ENCODE assay signal across 13 cellular contexts in genomic region chr19:16200776-16201391, GRCh38. TPM values are rescaled to one million over a fixed set of nuclear protein-coding genes. Genes with fewer than 3 reads are reported as not detected.
DNase-seq lines count a peak whose midpoint lies in the region; ATAC-seq and TF ChIP-seq lines count a peak whose summit lies in the region.
"Had no signal": no experiment of that assay in that cellular context is flagged by ENCODE, and none has a peak within 500 bp of the region (broad histone marks: within the 10 kb centered on the region; RNA-seq: fewer than 3 reads in every experiment).

No MANE protein-coding gene starts in this region.

- H3K18ac ChIP-seq in mesenchymal stem cell (ENCODE audit: low read depth in 1 of 2, low read length in 2 of 2), result no peak overlapping the region

- H3K27ac Mint-ChIP-seq in activated naive CD4-positive, alpha-beta T cell treated with anti-CD3 and anti-CD28 coated beads for 36 hours, result peak overlapping the region; percentile 75
- peak overlapping the region; percentile 58 for H3K27ac Mint-ChIP-seq in activated T-helper 1 cell treated with anti-CD3 and anti-CD28 coated beads, Interleukin-12 subunit alpha, Interleukin-12 subunit beta, Interleukin-2, Interleukin-4 antibody, amounts not matched to agents 30 ng/mL and 10 ng/mL and 1 ng/mL, durations not matched to agents 14 hours and 24 hours and 36 hours
- H3K27ac Mint-ChIP-seq in type B pancreatic cell, result no peak overlapping the region

- no peak overlapping the region for H3K14ac ChIP-seq in mesenchymal stem cell (ENCODE audit: low read length in 2 of 2)

- peak overlapping the region; percentile 15 for H3K9ac ChIP-seq in mesenchymal stem cell (ENCODE audit: low read length)

- H3K4me2 ChIP-seq in mesenchymal stem cell (ENCODE audit: low read length, poor library complexity, severe bottlenecking), result no peak overlapping the region

- CTCF ChIA-PET in activated naive CD4-positive, alpha-beta T cell treated with anti-CD3 and anti-CD28 coated beads for 36 hours (lab: Charles Lee), result no interaction called here

- no peak overlapping the region for H3K23ac ChIP-seq in mesenchymal stem cell (ENCODE audit: low read length in 2 of 2)

- H3K4me3 Mint-ChIP-seq in activated naive CD4-positive, alpha-beta T cell treated with anti-CD3 and anti-CD28 coated beads for 36 hours, result no peak overlapping the region
- peak overlapping the region; percentile 37 for H3K4me3 Mint-ChIP-seq in activated T-helper 1 cell treated with anti-CD3 and anti-CD28 coated beads, Interleukin-12 subunit alpha, Interleukin-12 subunit beta, Interleukin-2, Interleukin-4 antibody, amounts not matched to agents 30 ng/mL and 10 ng/mL and 1 ng/mL, durations not matched to agents 14 hours and 24 hours and 36 hours
- peak overlapping the region; percentile 77 for H3K4me3 Mint-ChIP-seq in type B pancreatic cell

- H2AK5ac ChIP-seq in mesenchymal stem cell (ENCODE audit: low read length, severe bottlenecking), result no peak overlapping the region

- no peaks in the 10 kb centered on the region for H3K9me3 Mint-ChIP-seq in activated naive CD4-positive, alpha-beta T cell treated with anti-CD3 and anti-CD28 coated beads for 36 hours
- no peaks in the 10 kb centered on the region for H3K9me3 Mint-ChIP-seq in activated T-helper 1 cell treated with anti-CD3 and anti-CD28 coated beads, Interleukin-12 subunit alpha, Interleukin-12 subunit beta, Interleukin-2, Interleukin-4 antibody, amounts not matched to agents 30 ng/mL and 10 ng/mL and 1 ng/mL, durations not matched to agents 14 hours and 24 hours and 36 hours
- no peaks in the 10 kb centered on the region for H3K9me3 Mint-ChIP-seq in type B pancreatic cell

- peaks cover 28% of the 10 kb centered on the region for H3K79me1 ChIP-seq in mesenchymal stem cell (replicated peaks; ENCODE audit: low read length, poor library complexity, severe bottlenecking)

- no peak overlapping the region for H2BK5ac ChIP-seq in mesenchymal stem cell (ENCODE audit: low read depth, low read length, poor library complexity, severe bottlenecking)

- peaks cover 48 to 55% of the 10 kb centered on the region in 2 experiments for H3K36me3 ChIP-seq in mesenchymal stem cell (ENCODE audit: control insufficient read depth in 1 of 2, insufficient read depth in 2 of 2, low read depth in 1 of 2, low read length in 2 of 2)
- H3K36me3 ChIP-seq: pancreas had no signal

- no peak overlapping the region for H2BK15ac ChIP-seq in mesenchymal stem cell (ENCODE audit: low read depth, poor library complexity, severe bottlenecking)

- intact Hi-C loops in activated naive CD4-positive, alpha-beta T cell treated with anti-CD3 and anti-CD28 coated beads for 36 hours (cut with micrococcal nuclease), result no loop called here
- intact Hi-C loops in activated T-helper 1 cell treated with anti-CD3 and anti-CD28 coated beads, Interleukin-12 subunit alpha, Interleukin-12 subunit beta, Interleukin-2, Interleukin-4 antibody, amounts not matched to agents 30 ng/mL and 10 ng/mL and 1 ng/mL, durations not matched to agents 14 hours and 24 hours and 36 hours (cut with micrococcal nuclease), result no loop called here

- no peaks in the 10 kb centered on the region for H3K9me3 ChIP-seq in mesenchymal stem cell (ENCODE audit: control insufficient read depth, low read length)
- H3K9me3 ChIP-seq: pancreas, suprapubic skin had no signal

- H4K8ac ChIP-seq in mesenchymal stem cell (ENCODE audit: low read length), result no peak overlapping the region

- H2BK120ac ChIP-seq in mesenchymal stem cell (ENCODE audit: low read depth, low read length), result no peak overlapping the region

- H3K27me3 Mint-ChIP-seq in activated naive CD4-positive, alpha-beta T cell treated with anti-CD3 and anti-CD28 coated beads for 36 hours (ENCODE audit: low read depth), result no peaks in the 10 kb centered on the region
- H3K27me3 Mint-ChIP-seq in activated T-helper 1 cell treated with anti-CD3 and anti-CD28 coated beads, Interleukin-12 subunit alpha, Interleukin-12 subunit beta, Interleukin-2, Interleukin-4 antibody, amounts not matched to agents 30 ng/mL and 10 ng/mL and 1 ng/mL, durations not matched to agents 14 hours and 24 hours and 36 hours (ENCODE audit: insufficient read depth), result no peaks in the 10 kb centered on the region
- H3K27me3 Mint-ChIP-seq in type B pancreatic cell, result no peaks in the 10 kb centered on the region

- no peak overlapping the region for H3K4ac ChIP-seq in mesenchymal stem cell (ENCODE audit: low read depth in 1 of 2, low read length in 2 of 2)

- no peak overlapping the region for H4K91ac ChIP-seq in mesenchymal stem cell (ENCODE audit: low read length)

- no peaks in the 10 kb centered on the region for H3K27me3 ChIP-seq in mesenchymal stem cell (ENCODE audit: control insufficient read depth in 1 of 2, insufficient read depth in 1 of 2, low read length in 2 of 2)
- H3K27me3 ChIP-seq: pancreas, suprapubic skin had no signal

- no peak overlapping the region for H2AFZ ChIP-seq in mesenchymal stem cell (ENCODE audit: low read depth, low read length)

- H2BK12ac ChIP-seq in mesenchymal stem cell (ENCODE audit: low read length in 2 of 2), result no peak overlapping the region

- H3K4me3 ChIP-seq in mesenchymal stem cell (ENCODE audit: insufficient read depth in 1 of 2, low read depth in 1 of 2, low read length in 2 of 2), result peak overlapping the region in 1 of 2 experiments; percentile 99
- H3K4me3 ChIP-seq: lung, pancreas, suprapubic skin had no signal

- WGBS in mesenchymal stem cell, result 98% methylated on average over 9 of the region's 9 CpGs

- H3K4me1 ChIP-seq in mesenchymal stem cell (ENCODE audit: control insufficient read depth, insufficient read depth, low read depth, low read length), result peaks cover 27% of the 10 kb centered on the region

- DNase-seq in activated naive CD4-positive, alpha-beta T cell treated with anti-CD3 and anti-CD28 coated beads for 36 hours, result no peak
- no peak for DNase-seq in activated naive CD4-positive, alpha-beta T cell treated with anti-CD3 and anti-CD28 coated beads, Interleukin-2, amount 50 U/mL, for 16 hours
- DNase-seq in activated T-helper 1 cell treated with anti-CD3 and anti-CD28 coated beads, Interleukin-12 subunit alpha, Interleukin-12 subunit beta, Interleukin-2, Interleukin-4 antibody, amounts not matched to agents 30 ng/mL and 10 ng/mL and 1 ng/mL, durations not matched to agents 14 hours and 24 hours and 36 hours (ENCODE audit: low spot score), result no peak
- no peak for DNase-seq in mesenchymal stem cell
- no peak for DNase-seq in type B pancreatic cell (ENCODE audit: extremely low spot score, unreplicated experiment)
- DNase-seq: DMS153, SIG-M5 had no signal

- TF ChIP-seq CTCF in type B pancreatic cell (conservative IDR thresholded peaks at IDR 0.05), result no peak

- peaks cover 22% of the 10 kb centered on the region for H3K36me3 Mint-ChIP-seq in activated naive CD4-positive, alpha-beta T cell treated with anti-CD3 and anti-CD28 coated beads for 36 hours (ENCODE audit: low read depth)
- peaks cover 25% of the 10 kb centered on the region for H3K36me3 Mint-ChIP-seq in activated T-helper 1 cell treated with anti-CD3 and anti-CD28 coated beads, Interleukin-12 subunit alpha, Interleukin-12 subunit beta, Interleukin-2, Interleukin-4 antibody, amounts not matched to agents 30 ng/mL and 10 ng/mL and 1 ng/mL, durations not matched to agents 14 hours and 24 hours and 36 hours (ENCODE audit: low read depth)
- H3K36me3 Mint-ChIP-seq in type B pancreatic cell, result peaks cover 5% of the 10 kb centered on the region

- H3K4me1 Mint-ChIP-seq in activated naive CD4-positive, alpha-beta T cell treated with anti-CD3 and anti-CD28 coated beads for 36 hours (ENCODE audit: low read depth), result peaks cover 47% of the 10 kb centered on the region
- peaks cover 55% of the 10 kb centered on the region for H3K4me1 Mint-ChIP-seq in activated T-helper 1 cell treated with anti-CD3 and anti-CD28 coated beads, Interleukin-12 subunit alpha, Interleukin-12 subunit beta, Interleukin-2, Interleukin-4 antibody, amounts not matched to agents 30 ng/mL and 10 ng/mL and 1 ng/mL, durations not matched to agents 14 hours and 24 hours and 36 hours (ENCODE audit: low read depth)
- H3K4me1 Mint-ChIP-seq in type B pancreatic cell (ENCODE audit: unreplicated experiment), result peaks cover 21% of the 10 kb centered on the region

- H3K27ac ChIP-seq in mesenchymal stem cell (ENCODE audit: low read length, poor library complexity, severe bottlenecking), result no peak overlapping the region
- H3K27ac ChIP-seq: pancreas, suprapubic skin had no signal

- ATAC-seq in HG03159 (IDR thresholded peaks at IDR 0.05; ENCODE audit: unreplicated experiment) (no peak), GM19463 (IDR thresholded peaks at IDR 0.05; ENCODE audit: unreplicated experiment) (no peak), HG02798 (IDR thresholded peaks at IDR 0.05; ENCODE audit: poor library complexity, unreplicated experiment) (no peak)
- ATAC-seq: pancreas had no signal

RNA-seq across cellular contexts. Expression of gene AP1M1, which starts 3.2 kb away (rescaled TPM):
- 100 to 1,000 TPM; 113 to 123 TPM for total RNA-seq in activated naive CD4-positive, alpha-beta T cell treated with anti-CD3 and anti-CD28 coated beads for 36 hours
- total RNA-seq in activated T-helper 1 cell treated with anti-CD3 and anti-CD28 coated beads, Interleukin-12 subunit alpha, Interleukin-12 subunit beta, Interleukin-2, Interleukin-4 antibody, amounts not matched to agents 30 ng/mL and 10 ng/mL and 1 ng/mL, durations not matched to agents 14 hours and 24 hours and 36 hours, result 116 and 117 TPM in 2 replicates
- 62.6 TPM for polyA plus RNA-seq in mesenchymal stem cell (2013, experiment 1 of 2)
- polyA plus RNA-seq in mesenchymal stem cell (2013, experiment 2 of 2), result 61.7 TPM
- 39.9 and 75.0 TPM in 2 replicates for total RNA-seq in type B pancreatic cell (ENCODE audit: low replicate concordance)

RNA-seq across cellular contexts. Expression of gene FAM32A, which starts 15.7 kb away (rescaled TPM):
- 10 to 100 TPM; 38.2 to 41.9 TPM for total RNA-seq in activated naive CD4-positive, alpha-beta T cell treated with anti-CD3 and anti-CD28 coated beads for 36 hours
- 71.6 and 72.8 TPM in 2 replicates for total RNA-seq in activated T-helper 1 cell treated with anti-CD3 and anti-CD28 coated beads, Interleukin-12 subunit alpha, Interleukin-12 subunit beta, Interleukin-2, Interleukin-4 antibody, amounts not matched to agents 30 ng/mL and 10 ng/mL and 1 ng/mL, durations not matched to agents 14 hours and 24 hours and 36 hours
- polyA plus RNA-seq in mesenchymal stem cell (2013, experiment 1 of 2), result 93.0 TPM
- 93.3 TPM for polyA plus RNA-seq in mesenchymal stem cell (2013, experiment 2 of 2)
- 84.6 and 89.0 TPM in 2 replicates for total RNA-seq in type B pancreatic cell (ENCODE audit: low replicate concordance)

RNA-seq across cellular contexts. Expression of gene CIB3, which starts 27.6 kb away (rescaled TPM):
- not detected for total RNA-seq in activated naive CD4-positive, alpha-beta T cell treated with anti-CD3 and anti-CD28 coated beads for 36 hours
- not detected in 2 replicates for total RNA-seq in activated T-helper 1 cell treated with anti-CD3 and anti-CD28 coated beads, Interleukin-12 subunit alpha, Interleukin-12 subunit beta, Interleukin-2, Interleukin-4 antibody, amounts not matched to agents 30 ng/mL and 10 ng/mL and 1 ng/mL, durations not matched to agents 14 hours and 24 hours and 36 hours
- 0.10 TPM for polyA plus RNA-seq in mesenchymal stem cell (2013, experiment 1 of 2)
- not detected for polyA plus RNA-seq in mesenchymal stem cell (2013, experiment 2 of 2)
- not detected in 2 replicates for total RNA-seq in type B pancreatic cell (ENCODE audit: low replicate concordance)
- total RNA-seq: lung, pancreas, suprapubic skin had no signal
- polyA plus RNA-seq: pancreas had no signal

RNA-seq across cellular contexts. Expression of gene HSH2D, which starts 57.4 kb away (rescaled TPM):
- 10 to 100 TPM; 18.3 to 20.7 TPM for total RNA-seq in activated naive CD4-positive, alpha-beta T cell treated with anti-CD3 and anti-CD28 coated beads for 36 hours
- total RNA-seq in activated T-helper 1 cell treated with anti-CD3 and anti-CD28 coated beads, Interleukin-12 subunit alpha, Interleukin-12 subunit beta, Interleukin-2, Interleukin-4 antibody, amounts not matched to agents 30 ng/mL and 10 ng/mL and 1 ng/mL, durations not matched to agents 14 hours and 24 hours and 36 hours, result 32.0 and 35.2 TPM in 2 replicates
- polyA plus RNA-seq in mesenchymal stem cell (2013, experiment 1 of 2), result not detected
- not detected for polyA plus RNA-seq in mesenchymal stem cell (2013, experiment 2 of 2)
- 0.68 and 1.5 TPM in 2 replicates for total RNA-seq in type B pancreatic cell (ENCODE audit: low replicate concordance)
